ENCODE assay signal across 8 cellular contexts in the genomic region with DNA sequence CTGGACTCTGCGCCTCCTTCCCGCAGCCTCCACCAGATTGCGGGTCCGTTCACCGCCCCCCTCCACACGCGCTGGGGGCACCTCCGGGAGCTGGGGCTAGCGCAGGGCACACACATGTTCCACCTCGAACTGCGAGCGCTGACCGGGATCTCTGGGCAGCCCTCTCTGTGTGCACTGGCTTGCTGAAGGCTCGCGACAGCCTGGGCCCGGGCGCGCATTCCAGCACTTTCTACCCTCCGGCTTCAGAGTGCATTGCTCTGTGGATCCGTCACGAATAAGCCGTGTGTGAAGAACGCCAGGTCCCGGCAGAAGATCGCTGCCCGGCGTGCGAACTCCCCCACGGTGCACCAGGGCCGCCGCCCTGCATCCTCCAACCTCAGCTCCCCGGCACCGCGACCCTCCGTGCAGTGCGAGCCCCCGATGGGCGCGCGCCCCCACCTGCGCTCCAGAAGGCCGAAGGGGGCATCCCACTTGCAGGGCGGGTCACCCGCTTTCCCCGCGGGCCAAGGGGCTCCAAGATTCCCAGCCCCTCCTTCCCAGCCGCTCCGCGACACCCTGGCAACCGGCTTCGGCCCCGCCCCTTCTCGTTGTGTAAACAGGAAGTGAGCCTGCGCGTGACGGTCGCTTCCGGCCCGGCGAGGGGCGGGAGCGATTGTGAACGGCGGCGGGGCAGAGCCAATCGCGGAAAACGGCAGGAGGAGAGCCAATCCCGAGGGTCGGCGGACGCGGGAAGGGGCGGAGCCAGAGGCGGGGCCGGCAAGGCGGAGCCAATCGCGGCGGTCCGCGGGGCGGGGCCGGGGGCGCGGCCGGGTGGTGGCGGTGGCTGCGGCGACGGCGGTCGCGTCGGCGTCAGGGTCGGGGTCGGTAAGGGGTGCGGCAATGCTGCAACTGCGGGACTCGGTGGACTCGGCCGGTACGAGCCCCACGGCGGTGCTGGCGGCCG.
DNase-seq lines count a peak whose midpoint lies in the region; ATAC-seq and TF ChIP-seq lines count a peak whose summit lies in the region.

Gene TPRG1L, plus strand, starts transcription at position 822 of the 943 bp plus-strand sequence. Its CDS starts 58 bp downstream, at position 880.

- DNase-seq in AG09309 (ENCODE audit: low read depth) (peak; percentile 61), NCI-H446 (lab: John Stamatoyannopoulos, UW) (peak; percentile 93 to 99), iris pigment epithelial cell (ENCODE audit: low read depth) (peak; percentile 95)
- DNase-seq in activated CD4-positive, CD25-positive, alpha-beta regulatory T cell treated with anti-CD3 and anti-CD28 coated beads, Interleukin-2, amount 50 U/mL, for 16 hours (ENCODE audit: low read depth, low spot score): peak; percentile 99
- peak; percentile 98 for DNase-seq in central memory CD4-positive, alpha-beta T cell
- DNase-seq in stimulated activated CD4-positive, alpha-beta T cell treated with anti-CD3 and anti-CD28 coated beads, Interleukin-12 subunit alpha, Interleukin-12 subunit beta, amount 100 ng/mL, for 24 hours (ENCODE audit: low read depth in 2 of 2): peak; percentile 95 to 97

- ATAC-seq in GM19025 (IDR thresholded peaks at IDR 0.05; ENCODE audit: low read depth, unreplicated experiment) (peak; percentile 89), HG03280 (IDR thresholded peaks at IDR 0.05; ENCODE audit: unreplicated experiment) (peak; percentile 93)

- peak within 1 kb of the TSS; percentile 57 for H3K4me3 ChIP-seq in AG09309 (ENCODE audit: control insufficient read depth, low read depth, low read length)

- TF ChIP-seq CTCF in AG09309 (IDR thresholded peaks at IDR 0.05; ENCODE audit: control insufficient read depth, insufficient read depth, low read depth, low read length, missing control alignments): no peak

Comparison
In these comparisons a context has a peak if more than half of its experiments do, and no peak if none do; other contexts are left out.
1. Peak in every context shown above with its lines: DNase-seq, ATAC-seq and H3K4me3 ChIP-seq.